ENCODE assay signal across 25 cellular contexts in the genomic region with DNA sequence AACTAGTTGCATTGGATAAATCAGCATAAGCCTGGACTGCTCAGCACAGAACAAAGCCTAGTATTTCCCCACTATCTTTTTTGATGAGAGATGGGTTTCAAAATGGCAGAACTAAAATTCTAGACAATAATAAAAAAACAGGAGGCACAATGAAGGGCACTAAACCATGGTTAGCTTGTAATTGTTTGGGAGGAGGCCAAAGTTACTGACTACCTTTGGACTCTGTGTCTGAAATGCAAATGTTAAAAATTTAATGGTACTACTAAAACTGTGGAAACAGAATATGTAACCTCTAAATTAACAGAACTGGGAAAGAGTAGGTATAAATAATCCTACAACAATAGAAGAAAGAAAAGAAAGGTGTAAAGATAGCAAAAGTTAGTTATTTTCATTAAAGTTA. TPM values are rescaled to one million over a fixed set of nuclear protein-coding genes. Genes with fewer than 3 reads are reported as not detected.
A peak's percentile ranks its signal among the peaks of the same experiment; 100 is the strongest.
DNase-seq lines count a peak whose midpoint lies in the region; ATAC-seq, FAIRE-seq and TF ChIP-seq lines count a peak whose summit lies in the region.
"Had no signal": no experiment of that assay in that cellular context is flagged by ENCODE, and none has a peak within 500 bp of the region (broad histone marks: within the 10 kb centered on the region; RNA-seq: fewer than 3 reads in every experiment).

No MANE protein-coding gene starts in this region.

- no peak overlapping the region for H2AFZ ChIP-seq in PC-3 (ENCODE audit: low read length)

- H3K4me1 ChIP-seq in PC-3 (ENCODE audit: insufficient read depth, low read length) (peaks cover 29% of the 10 kb centered on the region), mucosa of descending colon (ENCODE audit: low read depth) (peaks cover 32% of the 10 kb centered on the region)
- H3K4me1 ChIP-seq: A549, HAP-1 had no signal

- no peak overlapping the region for H3K27ac Mint-ChIP-seq in activated naive CD8-positive, alpha-beta T cell treated with anti-CD3 and anti-CD28 coated beads, Interleukin-2, amount 50 U/mL, for 24 hours
- H3K27ac Mint-ChIP-seq: CD14-positive monocyte; CD4-positive, alpha-beta memory T cell; HFFc6 had no signal

- H3K36me3 ChIP-seq in PC-3 (ENCODE audit: low read depth, low read length) (no peaks in the 10 kb centered on the region), mucosa of descending colon (ENCODE audit: low read depth) (no peaks in the 10 kb centered on the region), brain microvascular endothelial cell (replicated peaks) (no peaks in the 10 kb centered on the region)
- H3K36me3 ChIP-seq: BE2C; BLaER1 treated with 17β-estradiol and CSF1 and Interleukin-3, amounts not matched to agents 10 nM and 100 nM; HAP-1 had no signal

- H3K9me2 ChIP-seq in PC-3 (replicated peaks; ENCODE audit: low read length), result no peaks in the 10 kb centered on the region

- H3K4me3 Mint-ChIP-seq in activated naive CD8-positive, alpha-beta T cell treated with anti-CD3 and anti-CD28 coated beads, Interleukin-2, amount 50 U/mL, for 24 hours, result no peak overlapping the region
- H3K4me3 Mint-ChIP-seq: CD14-positive monocyte; CD4-positive, alpha-beta memory T cell; HFFc6 had no signal

- H3K4me1 Mint-ChIP-seq in activated naive CD8-positive, alpha-beta T cell treated with anti-CD3 and anti-CD28 coated beads, Interleukin-2, amount 50 U/mL, for 24 hours, result no peaks in the 10 kb centered on the region
- H3K4me1 Mint-ChIP-seq: CD14-positive monocyte; CD4-positive, alpha-beta memory T cell had no signal

- H3K27me3 Mint-ChIP-seq in activated naive CD8-positive, alpha-beta T cell treated with anti-CD3 and anti-CD28 coated beads, Interleukin-2, amount 50 U/mL, for 24 hours, result no peaks in the 10 kb centered on the region
- H3K27me3 Mint-ChIP-seq: CD4-positive, alpha-beta memory T cell had no signal

- POLR2A ChIA-PET in PC-3 (lab: Charles Lee; ENCODE audit: unreplicated experiment), result no interaction called here

- peaks cover 22% of the 10 kb centered on the region for H3K9me3 Mint-ChIP-seq in activated naive CD8-positive, alpha-beta T cell treated with anti-CD3 and anti-CD28 coated beads, Interleukin-2, amount 50 U/mL, for 24 hours

- intact Hi-C loops in PC-3 (cut with micrococcal nuclease) (loop anchor here (5.0 kb wide), 1 partner anchor 178 kb away; no protein-coding TSS in a partner anchor), mucosa of descending colon (cut with DNase I, micrococcal nuclease) (no loop called here)

- H3K27ac ChIP-seq in PC-3 (ENCODE audit: low read length), result peak overlapping the region; percentile 92; the same call in 1 of the 2 replicates
- no peak overlapping the region for H3K27ac ChIP-seq in brain microvascular endothelial cell
- H3K27ac ChIP-seq: A549; BLaER1 treated with 17β-estradiol and CSF1 and Interleukin-3, amounts not matched to agents 10 nM and 100 nM had no signal

- H3K9ac ChIP-seq in PC-3 (ENCODE audit: low read length), result peak overlapping the region; percentile 12; the same call in 1 of the 2 replicates
- H3K9ac ChIP-seq: BLaER1 treated with 17β-estradiol and CSF1 and Interleukin-3, amounts not matched to agents 10 nM and 100 nM had no signal

- DNase-seq in PC-3, result no peak
- peak in 1 of 3 donors; percentile 76 for DNase-seq in mucosa of descending colon
- DNase-seq in brain microvascular endothelial cell, result no peak
- DNase-seq in activated naive CD8-positive, alpha-beta T cell treated with anti-CD3 and anti-CD28 coated beads, Interleukin-2, amount 50 U/mL, for 24 hours, result no peak
- DNase-seq: 8988T; ACHN; AML-193; BE2C; Calu3; CD4-positive, alpha-beta memory T cell; COR-L47; DMS79 treated with DMSO at 0.1 percent for 48 hours; GF-D8; GOT3; HFFc6 had no signal

- in situ Hi-C loops in brain microvascular endothelial cell (cut with HindIII; ENCODE audit: low pct_ligation_motif_present, low sequenced_read_pairs), result no loop called here

- no peaks in the 10 kb centered on the region for H3K9me3 ChIP-seq in PC-3 (ENCODE audit: low read length)
- no peaks in the 10 kb centered on the region for H3K9me3 ChIP-seq in mucosa of descending colon
- H3K9me3 ChIP-seq: BE2C, HAP-1 had no signal

- TF ChIP-seq CTCF in PC-3 (conservative IDR thresholded peaks at IDR 0.05; ENCODE audit: low read depth, low read length) (no peak), mucosa of descending colon (IDR thresholded peaks at IDR 0.05) (no peak), brain microvascular endothelial cell (IDR thresholded peaks at IDR 0.05; ENCODE audit: low read depth, low read length, missing control alignments) (no peak)

- H3F3A ChIP-seq in PC-3 (ENCODE audit: low read length, unreplicated experiment), result peaks cover 4% of the 10 kb centered on the region

- CTCF ChIA-PET in PC-3 (lab: Charles Lee), result no interaction called here

- peaks cover 7% of the 10 kb centered on the region; the same call in 1 of the 2 replicates for H3K79me2 ChIP-seq in PC-3 (ENCODE audit: low read length)

- no peaks in the 10 kb centered on the region for H4K20me1 ChIP-seq in PC-3 (ENCODE audit: low read length)
- H4K20me1 ChIP-seq: BLaER1 treated with 17β-estradiol and CSF1 and Interleukin-3, amounts not matched to agents 10 nM and 100 nM had no signal

- no TSS peak for BruUV-seq in PC-3 (replicated peaks; lab: Mats Ljungman, UMichigan)

- FAIRE-seq in colon (lab: Jason Lieb, UNC), result peak; percentile 70
- FAIRE-seq: A549, GM12891, GM18507, H54 had no signal

- H3K27me3 ChIP-seq in PC-3 (ENCODE audit: low read length) (no peaks in the 10 kb centered on the region), brain microvascular endothelial cell (replicated peaks) (no peaks in the 10 kb centered on the region)
- H3K27me3 ChIP-seq: BE2C; BLaER1 treated with 17β-estradiol and CSF1 and Interleukin-3, amounts not matched to agents 10 nM and 100 nM had no signal

- peaks cover 2% of the 10 kb centered on the region for H3K36me3 Mint-ChIP-seq in activated naive CD8-positive, alpha-beta T cell treated with anti-CD3 and anti-CD28 coated beads, Interleukin-2, amount 50 U/mL, for 24 hours (ENCODE audit: low read depth)
- H3K36me3 Mint-ChIP-seq: CD14-positive monocyte; CD4-positive, alpha-beta memory T cell had no signal

- H3K4me2 ChIP-seq in PC-3 (ENCODE audit: low read length), result peak overlapping the region; percentile 66; the same call in 1 of the 2 replicates
- H3K4me2 ChIP-seq: A549; BLaER1 treated with 17β-estradiol and CSF1 and Interleukin-3, amounts not matched to agents 10 nM and 100 nM had no signal

- ATAC-seq in PC-3 (no peak), mucosa of descending colon (peak; percentile 55), GM21423 (IDR thresholded peaks at IDR 0.05; ENCODE audit: unreplicated experiment) (no peak)
- no peak for ATAC-seq in activated naive CD8-positive, alpha-beta T cell treated with anti-CD3 and anti-CD28 coated beads, Interleukin-2, amount 50 U/mL, for 24 hours
- ATAC-seq: A549 had no signal

- no peak overlapping the region for H3K4me3 ChIP-seq in PC-3 (ENCODE audit: low read length)
- no peak overlapping the region for H3K4me3 ChIP-seq in mucosa of descending colon
- no peak overlapping the region for H3K4me3 ChIP-seq in brain microvascular endothelial cell (ENCODE audit: low read depth, low read length)
- H3K4me3 ChIP-seq: A549; BLaER1 treated with 17β-estradiol and CSF1 and Interleukin-3, amounts not matched to agents 10 nM and 100 nM; HAP-1 had no signal

RNA-seq across cellular contexts. Expression of gene ADAM12, which starts 13.0 kb away (rescaled TPM):
- 3.4 and 9.4 TPM in 2 replicates for total RNA-seq in PC-3 (2014; rRNA removed)
- total RNA-seq in mucosa of descending colon, result under 1 TPM; 0.20 to 0.89 (median 0.66) TPM
- total RNA-seq: Calu3, G401 had no signal
